8 cellular contexts compared by ENCODE assay signal in genomic region chr12:106246891-106247730, GRCh38. TPM values are rescaled to one million over a fixed set of nuclear protein-coding genes. Genes with fewer than 3 reads are reported as not detected.
A peak's percentile ranks its signal among the peaks of the same experiment; 100 is the strongest.
DNase-seq lines count a peak whose midpoint lies in the region; ATAC-seq and TF ChIP-seq lines count a peak whose summit lies in the region.

No MANE protein-coding gene starts in this region.

- H3K9me3 ChIP-seq in A673 (ENCODE audit: low read depth, low read length, poor library complexity, severe bottlenecking) = no peaks in the 10 kb centered on the region
- H3K9me3 ChIP-seq in iPS-18a (ENCODE audit: control insufficient read depth, low read depth, low read length) = no peaks in the 10 kb centered on the region

- H3K27me3 ChIP-seq in A673 (replicated peaks; ENCODE audit: insufficient read depth, low read depth, low read length, poor library complexity) (no peaks in the 10 kb centered on the region), iPS-18a (ENCODE audit: control insufficient read depth, insufficient read depth, low read length) (no peaks in the 10 kb centered on the region)

- H3K27me3 Mint-ChIP-seq in MCF 10A (ENCODE audit: insufficient read depth, unreplicated experiment) = no peaks in the 10 kb centered on the region

- H3K27ac Mint-ChIP-seq in MCF 10A (ENCODE audit: low read depth, unreplicated experiment) = peak overlapping the region; percentile 76

- no TSS peak for BruUV-seq in A673 (replicated peaks; lab: Mats Ljungman, UMichigan)
- no TSS peak for BruUV-seq in MCF 10A (replicated peaks; lab: Mats Ljungman, UMichigan)

- peaks cover 23% of the 10 kb centered on the region for H3K4me1 Mint-ChIP-seq in MCF 10A (ENCODE audit: insufficient read depth, unreplicated experiment)

- peaks cover 3% of the 10 kb centered on the region for H3K36me3 ChIP-seq in A673 (ENCODE audit: insufficient read depth, low read length, poor library complexity, severe bottlenecking)
- H3K36me3 ChIP-seq in iPS-18a (ENCODE audit: control insufficient read depth, low read depth, low read length) = peaks cover 17% of the 10 kb centered on the region

- H3K9me3 Mint-ChIP-seq in MCF 10A (ENCODE audit: unreplicated experiment) = no peaks in the 10 kb centered on the region

- CTCF ChIA-PET in A673 (lab: Charles Lee) = no interaction called here
- CTCF ChIA-PET in MCF 10A (lab: Yijun Ruan, JAX) = interaction anchor here (0.6 to 2.1 kb wide), 13 partner anchors 19 to 111 kb away, joined by 3 to 15 read pairs (median 3); no protein-coding TSS in a partner anchor

- peak overlapping the region; percentile 67 for H3K9ac ChIP-seq in iPS-18a (ENCODE audit: low read length)

- TF ChIP-seq CTCF in A673 (conservative IDR thresholded peaks at IDR 0.05; ENCODE audit: low read depth, low read length) (no peak), MCF 10A (IDR thresholded peaks at IDR 0.05; ENCODE audit: unreplicated experiment) (no peak)

- peak overlapping the region; percentile 86 for H3K27ac ChIP-seq in A673 (ENCODE audit: low read depth, low read length, poor library complexity, severe bottlenecking)
- no peak overlapping the region for H3K27ac ChIP-seq in iPS-18a (ENCODE audit: low read length)

- intact Hi-C loops in A673 (cut with micrococcal nuclease; ENCODE audit: unreplicated experiment) (no loop called here), MCF 10A (cut with micrococcal nuclease) (loop anchor here (1.0 to 10.0 kb wide), 5 partner anchors 20 to 848 kb away; partner anchors contain the start of gene CRY1)

- H3K4me3 ChIP-seq in A673 (ENCODE audit: low read depth, low read length, poor library complexity, severe bottlenecking) = peak overlapping the region; percentile 97
- H3K4me3 ChIP-seq in iPS-18a (ENCODE audit: low read length) = peak overlapping the region; percentile 54
- H3K4me3 ChIP-seq in skeletal muscle cell (ENCODE audit: low read depth, low read length) = peak overlapping the region; percentile 93

- POLR2A ChIA-PET in A673 (lab: Charles Lee; ENCODE audit: low non-redundant PET) (no interaction called here), MCF 10A (lab: Yijun Ruan, JAX) (interaction anchor here (0.6 to 3.9 kb wide), 16 partner anchors 19 to 814 kb away, joined by 3 to 29 read pairs (median 5); partner anchors contain the start of genes POLR3B and TCP11L2)

- H3K4me3 Mint-ChIP-seq in MCF 10A (ENCODE audit: unreplicated experiment) = peak overlapping the region; percentile 76

- ATAC-seq in GM18907 (IDR thresholded peaks at IDR 0.05; ENCODE audit: unreplicated experiment) (peak; percentile 30), HG03354 (IDR thresholded peaks at IDR 0.05; ENCODE audit: poor library complexity, severe bottlenecking, unreplicated experiment) (peak; percentile 44)

- peaks cover 14% of the 10 kb centered on the region for H3K4me1 ChIP-seq in A673 (ENCODE audit: insufficient read depth, low read length, poor library complexity, severe bottlenecking)
- peaks cover 3% of the 10 kb centered on the region for H3K4me1 ChIP-seq in iPS-18a (ENCODE audit: control insufficient read depth, low read depth, low read length)

- peaks cover 32% of the 10 kb centered on the region for H3K36me3 Mint-ChIP-seq in MCF 10A (ENCODE audit: insufficient read depth, unreplicated experiment)

- peak; percentile 49 for DNase-seq in A673 (ENCODE audit: low spot score)
- peak; percentile 41 for DNase-seq in T1000 (lab: John Stamatoyannopoulos, UW)
- peak; percentile 58 for DNase-seq in MCF 10A (ENCODE audit: unreplicated experiment)
- DNase-seq in skeletal muscle cell (ENCODE audit: low read depth) = no peak
- no peak for DNase-seq in AML-193 (lab: John Stamatoyannopoulos, UW)

RNA-seq across cellular contexts. Expression of gene CKAP4, which starts 0.7 kb away (rescaled TPM):
- 81.8 and 89.4 TPM in 2 replicates for total RNA-seq in A673 (2021)
- total RNA-seq in MCF 10A (2022) = 101 and 118 TPM in 2 replicates

RNA-seq across cellular contexts. Expression of gene TCP11L2, which starts 55.4 kb away (rescaled TPM):
- total RNA-seq in A673 (2021) (0.39 and 3.0 TPM in 2 replicates), MCF 10A (2022) (10.2 and 11.4 TPM in 2 replicates)

Comparison
In these comparisons a context has a peak if more than half of its experiments do, and no peak if none do; other contexts are left out.
1. DNase-seq: peak in A673 (single experiment), T1000 (single experiment) and MCF 10A (single experiment); none in skeletal muscle cell (single experiment) and AML-193 (0 of 2).
2. Peak in every context shown above with its lines, with median percentiles within 50 percentile points of each other: H3K4me3 ChIP-seq.